3 cellular contexts compared by ENCODE assay signal in the genomic region with DNA sequence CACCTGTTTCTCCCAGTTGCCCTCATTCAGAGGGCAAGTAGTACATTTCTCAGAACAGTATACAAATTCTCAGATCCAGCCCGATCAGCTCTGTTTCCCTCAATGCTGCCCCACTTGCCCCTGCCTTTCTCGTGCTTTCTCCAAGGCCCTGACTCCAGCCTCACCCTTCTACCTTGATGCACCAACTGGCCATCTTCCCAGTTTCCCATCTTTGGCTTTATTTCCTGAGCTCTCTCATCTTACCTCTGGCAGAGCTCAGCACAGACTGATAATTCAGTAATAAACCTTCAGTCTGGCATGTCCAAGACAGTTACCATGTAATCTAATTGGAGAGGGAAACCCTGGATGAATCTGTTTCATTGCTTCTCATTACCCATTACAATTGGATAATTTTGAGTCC.
"Had no signal": no experiment of that assay in that cellular context is flagged by ENCODE, and none has a peak within 500 bp of the region (broad histone marks: within the 10 kb centered on the region; RNA-seq: fewer than 3 reads in every experiment).

No MANE protein-coding gene starts in this region.

- DNase-seq: GDM1, GF-D8 had no signal

- H3K4me3 ChIP-seq: GM12878 had no signal
